Comparison of ENCODE assay signal across 9 cellular contexts in genomic region chr2:48414980-48415764, GRCh38. TPM values are rescaled to one million over a fixed set of nuclear protein-coding genes. Genes with fewer than 3 reads are reported as not detected.
DNase-seq lines count a peak whose midpoint lies in the region; ATAC-seq and TF ChIP-seq lines count a peak whose summit lies in the region.
"Had no signal": no experiment of that assay in that cellular context is flagged by ENCODE, and none has a peak within 500 bp of the region (broad histone marks: within the 10 kb centered on the region; RNA-seq: fewer than 3 reads in every experiment).

No MANE protein-coding gene starts in this region.

- TF ChIP-seq CTCF in WTC11 (IDR thresholded peaks at IDR 0.05): no peak
- no peak for TF ChIP-seq CTCF in upper lobe of right lung (IDR thresholded peaks at IDR 0.05)
- no peak for TF ChIP-seq CTCF in vagina (IDR thresholded peaks at IDR 0.05)

- CTCF ChIA-PET in WTC11 (lab: Charles Lee): interaction anchor here (1.3 kb wide), 1 partner anchor 308 kb away, joined by 4 read pairs; no protein-coding TSS in a partner anchor

- no peaks in the 10 kb centered on the region; the same call in 1 of the 2 replicates for H3K27me3 Mint-ChIP-seq in WTC11 (ENCODE audit: low read depth)

- peak overlapping the region; percentile 7 to 67 for H3K27ac Mint-ChIP-seq in activated naive CD4-positive, alpha-beta T cell treated with anti-CD3 and anti-CD28 coated beads, Interleukin-2, amount 50 U/mL, for 72 hours
- no peak overlapping the region for H3K27ac Mint-ChIP-seq in WTC11

- H3K36me3 ChIP-seq in upper lobe of right lung (no peaks in the 10 kb centered on the region), vagina (no peaks in the 10 kb centered on the region)

- intact Hi-C loops in upper lobe of right lung (cut with DNase I): no loop called here
- intact Hi-C loops in vagina (cut with DNase I): no loop called here

- H3K27me3 ChIP-seq in upper lobe of right lung: no peaks in the 10 kb centered on the region
- no peaks in the 10 kb centered on the region for H3K27me3 ChIP-seq in vagina

- peaks cover 19% of the 10 kb centered on the region for H3K4me1 Mint-ChIP-seq in WTC11

- peaks cover 28% of the 10 kb centered on the region for H3K4me1 ChIP-seq in upper lobe of right lung
- H3K4me1 ChIP-seq in vagina: peaks cover 2% of the 10 kb centered on the region

- no peak overlapping the region for H3K4me3 Mint-ChIP-seq in WTC11

- POLR2A ChIA-PET in WTC11 (lab: Charles Lee): interaction anchor here (0.6 kb wide), 1 partner anchor 1638 kb away, joined by 4 read pairs; no protein-coding TSS in a partner anchor

- DNase-seq in activated naive CD4-positive, alpha-beta T cell treated with anti-CD3 and anti-CD28 coated beads, Interleukin-2, amount 50 U/mL, for 72 hours (ENCODE audit: low spot score in 2 of 2): no peak
- no peak for DNase-seq in activated naive CD4-positive, alpha-beta T cell treated with anti-CD3 and anti-CD28 coated beads, Interleukin-2, amount 50 U/mL, for 16 hours
- DNase-seq in WTC11 (ENCODE audit: low spot score): no peak
- peak; percentile 45 for DNase-seq in iris pigment epithelial cell (ENCODE audit: low read depth)
- DNase-seq in upper lobe of right lung: peak; percentile 71
- no peak for DNase-seq in vagina (ENCODE audit: extremely low spot score in 2 of 2)
- no peak for DNase-seq in NOMO-1 treated with DMSO at 0.1 percent for 48 hours (lab: John Stamatoyannopoulos, UW; ENCODE audit: unreplicated experiment)

- H3K9me3 Mint-ChIP-seq in activated naive CD4-positive, alpha-beta T cell treated with anti-CD3 and anti-CD28 coated beads, Interleukin-2, amount 50 U/mL, for 72 hours: peaks cover 0 to 5% of the 10 kb centered on the region in 2 donors
- H3K9me3 Mint-ChIP-seq in WTC11: peaks cover 4% of the 10 kb centered on the region

- TF ChIP-seq POLR2A in vagina (IDR thresholded peaks at IDR 0.05): no peak

- H3K36me3 Mint-ChIP-seq in activated naive CD4-positive, alpha-beta T cell treated with anti-CD3 and anti-CD28 coated beads, Interleukin-2, amount 50 U/mL, for 72 hours: no peaks in the 10 kb centered on the region
- no peaks in the 10 kb centered on the region for H3K36me3 Mint-ChIP-seq in WTC11

- no peaks in the 10 kb centered on the region for H3K9me3 ChIP-seq in upper lobe of right lung
- no peaks in the 10 kb centered on the region for H3K9me3 ChIP-seq in vagina

- H3K4me3 ChIP-seq in upper lobe of right lung: no peak overlapping the region
- H3K4me3 ChIP-seq in vagina: no peak overlapping the region
- H3K4me3 ChIP-seq: SK-N-MC had no signal

- ATAC-seq in activated naive CD4-positive, alpha-beta T cell treated with anti-CD3 and anti-CD28 coated beads, Interleukin-2, amount 50 U/mL, for 72 hours: peak in 1 of 2 donors; percentile 33
- ATAC-seq in WTC11 (peak; percentile 57), upper lobe of right lung (peak; percentile 49)
- no peak for ATAC-seq in activated CD4-positive, CD25-positive, alpha-beta regulatory T cell treated with anti-CD3 and anti-CD28 coated beads, Interleukin-2, amount 50 U/mL, for 24 hours

- H3K27ac ChIP-seq in upper lobe of right lung: no peak overlapping the region
- no peak overlapping the region for H3K27ac ChIP-seq in vagina
- H3K27ac ChIP-seq: SK-N-MC had no signal

TF ChIP-seq in WTC11, 78 proteins besides CTCF, POLR2A, EP300 and RAD21:
- TF ChIP-seq HMGA2 (CRISPR knock-in tag; IDR thresholded peaks at IDR 0.05): no peak
- no peak for TF ChIP-seq SMAD4 (CRISPR knock-in tag; IDR thresholded peaks at IDR 0.05)
- TF ChIP-seq STAT6 (CRISPR knock-in tag; conservative IDR thresholded peaks at IDR 0.05; ENCODE audit: low read depth): no peak
- no peak for TF ChIP-seq ZNF121 (CRISPR knock-in tag; IDR thresholded peaks at IDR 0.05)
- TF ChIP-seq RORB (CRISPR knock-in tag; IDR thresholded peaks at IDR 0.05): no peak
- TF ChIP-seq SOX15 (CRISPR knock-in tag; IDR thresholded peaks at IDR 0.05): no peak
- no peak for TF ChIP-seq AFF4 (CRISPR knock-in tag; IDR thresholded peaks at IDR 0.05; ENCODE audit: borderline replicate concordance)
- no peak for TF ChIP-seq ZNF416 (CRISPR knock-in tag; IDR thresholded peaks at IDR 0.05)
- no peak for TF ChIP-seq FOXJ3 (CRISPR knock-in tag; IDR thresholded peaks at IDR 0.05; ENCODE audit: borderline replicate concordance)
- no peak for TF ChIP-seq ZBTB21 (CRISPR knock-in tag; IDR thresholded peaks at IDR 0.05; ENCODE audit: borderline replicate concordance)

RNA-seq across cellular contexts. Expression of gene PPP1R21, which starts 25.4 kb away (rescaled TPM):
- 10 to 100 TPM; 20.7 to 36.0 TPM for total RNA-seq in activated naive CD4-positive, alpha-beta T cell treated with anti-CD3 and anti-CD28 coated beads, Interleukin-2, amount 50 U/mL, for 72 hours
- 19.9 to 21.9 TPM (median 20.3 TPM) in 3 replicates for total RNA-seq in WTC11 (2021)
- 34.6 TPM for total RNA-seq in upper lobe of right lung
- total RNA-seq in vagina: 15.5 TPM

Comparison
In these comparisons a context has a peak if more than half of its experiments do, and no peak if none do; other contexts are left out.
1. ATAC-seq: peak in WTC11 (single experiment) and upper lobe of right lung (single experiment); none in activated CD4-positive, CD25-positive, alpha-beta regulatory T cell treated with anti-CD3 and anti-CD28 coated beads, Interleukin-2, amount 50 U/mL, for 24 hours (0 of 2).
2. DNase-seq: peak in iris pigment epithelial cell (single experiment) and upper lobe of right lung (single experiment); none in activated naive CD4-positive, alpha-beta T cell treated with anti-CD3 and anti-CD28 coated beads, Interleukin-2, amount 50 U/mL, for 72 hours (0 of 2), activated naive CD4-positive, alpha-beta T cell treated with anti-CD3 and anti-CD28 coated beads, Interleukin-2, amount 50 U/mL, for 16 hours (single experiment), WTC11 (single experiment), vagina (0 of 2) and NOMO-1 treated with DMSO at 0.1 percent for 48 hours (single experiment).